Comparison of ENCODE assay signal across 1 cellular context in genomic region chr14:100899841-100900771, GRCh38.
TF ChIP-seq lines count a peak whose summit lies in the region.

No MANE protein-coding gene starts in this region.

TF ChIP-seq in HepG2, 621 proteins besides CTCF, POLR2A, EP300 and RAD21 (continued from another document and continues in another):
- TF ChIP-seq, protein P1, sequence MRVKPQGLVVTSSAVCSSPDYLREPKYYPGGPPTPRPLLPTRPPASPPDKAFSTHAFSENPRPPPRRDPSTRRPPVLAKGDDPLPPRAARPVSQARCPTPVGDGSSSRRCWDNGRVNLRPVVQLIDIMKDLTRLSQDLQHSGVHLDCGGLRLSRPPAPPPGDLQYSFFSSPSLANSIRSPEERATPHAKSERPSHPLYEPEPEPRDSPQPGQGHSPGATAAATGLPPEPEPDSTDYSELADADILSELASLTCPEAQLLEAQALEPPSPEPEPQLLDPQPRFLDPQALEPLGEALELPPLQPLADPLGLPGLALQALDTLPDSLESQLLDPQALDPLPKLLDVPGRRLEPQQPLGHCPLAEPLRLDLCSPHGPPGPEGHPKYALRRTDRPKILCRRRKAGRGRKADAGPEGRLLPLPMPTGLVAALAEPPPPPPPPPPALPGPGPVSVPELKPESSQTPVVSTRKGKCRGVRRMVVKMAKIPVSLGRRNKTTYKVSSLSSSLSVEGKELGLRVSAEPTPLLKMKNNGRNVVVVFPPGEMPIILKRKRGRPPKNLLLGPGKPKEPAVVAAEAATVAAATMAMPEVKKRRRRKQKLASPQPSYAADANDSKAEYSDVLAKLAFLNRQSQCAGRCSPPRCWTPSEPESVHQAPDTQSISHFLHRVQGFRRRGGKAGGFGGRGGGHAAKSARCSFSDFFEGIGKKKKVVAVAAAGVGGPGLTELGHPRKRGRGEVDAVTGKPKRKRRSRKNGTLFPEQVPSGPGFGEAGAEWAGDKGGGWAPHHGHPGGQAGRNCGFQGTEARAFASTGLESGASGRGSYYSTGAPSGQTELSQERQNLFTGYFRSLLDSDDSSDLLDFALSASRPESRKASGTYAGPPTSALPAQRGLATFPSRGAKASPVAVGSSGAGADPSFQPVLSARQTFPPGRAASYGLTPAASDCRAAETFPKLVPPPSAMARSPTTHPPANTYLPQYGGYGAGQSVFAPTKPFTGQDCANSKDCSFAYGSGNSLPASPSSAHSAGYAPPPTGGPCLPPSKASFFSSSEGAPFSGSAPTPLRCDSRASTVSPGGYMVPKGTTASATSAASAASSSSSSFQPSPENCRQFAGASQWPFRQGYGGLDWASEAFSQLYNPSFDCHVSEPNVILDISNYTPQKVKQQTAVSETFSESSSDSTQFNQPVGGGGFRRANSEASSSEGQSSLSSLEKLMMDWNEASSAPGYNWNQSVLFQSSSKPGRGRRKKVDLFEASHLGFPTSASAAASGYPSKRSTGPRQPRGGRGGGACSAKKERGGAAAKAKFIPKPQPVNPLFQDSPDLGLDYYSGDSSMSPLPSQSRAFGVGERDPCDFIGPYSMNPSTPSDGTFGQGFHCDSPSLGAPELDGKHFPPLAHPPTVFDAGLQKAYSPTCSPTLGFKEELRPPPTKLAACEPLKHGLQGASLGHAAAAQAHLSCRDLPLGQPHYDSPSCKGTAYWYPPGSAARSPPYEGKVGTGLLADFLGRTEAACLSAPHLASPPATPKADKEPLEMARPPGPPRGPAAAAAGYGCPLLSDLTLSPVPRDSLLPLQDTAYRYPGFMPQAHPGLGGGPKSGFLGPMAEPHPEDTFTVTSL (CRISPR knock-in tag; IDR thresholded peaks at IDR 0.05; ENCODE audit: borderline replicate concordance), result peak; percentile 64; the same call in 1 of the 2 replicates
- TF ChIP-seq RFX3 (CRISPR knock-in tag; IDR thresholded peaks at IDR 0.05) (no peak), ZBTB26 (CRISPR knock-in tag; IDR thresholded peaks at IDR 0.05; ENCODE audit: borderline replicate concordance) (no peak), ZNF557 (CRISPR knock-in tag; IDR thresholded peaks at IDR 0.05) (no peak), TCF12 (IDR thresholded peaks at IDR 0.05) (no peak), TCF12 (CRISPR knock-in tag; IDR thresholded peaks at IDR 0.05) (no peak), NFE2L1 (CRISPR knock-in tag; IDR thresholded peaks at IDR 0.05; ENCODE audit: borderline replicate concordance) (no peak), MED8 (CRISPR knock-in tag; IDR thresholded peaks at IDR 0.05; ENCODE audit: insufficient replicate concordance) (no peak), MXI1 (IDR thresholded peaks at IDR 0.05; ENCODE audit: borderline replicate concordance, low read depth, low read length) (no peak), KLF6 (CRISPR knock-in tag; IDR thresholded peaks at IDR 0.05) (no peak), MNT (IDR thresholded peaks at IDR 0.05) (no peak), ZNF17 (CRISPR knock-in tag; IDR thresholded peaks at IDR 0.05) (no peak), GTF2F1 (IDR thresholded peaks at IDR 0.05; ENCODE audit: low read length) (no peak), ZNF460 (CRISPR knock-in tag; IDR thresholded peaks at IDR 0.05; ENCODE audit: borderline replicate concordance) (no peak; the same call in 1 of the 2 replicates), GATA4 (IDR thresholded peaks at IDR 0.05; ENCODE audit: borderline replicate concordance, low read depth) (no peak), HDAC1 (CRISPR knock-in tag; IDR thresholded peaks at IDR 0.05) (peak; percentile 72; the same call in 1 of the 2 replicates), ZBTB4 (CRISPR knock-in tag; IDR thresholded peaks at IDR 0.05; ENCODE audit: borderline replicate concordance) (no peak), SUZ12 (IDR thresholded peaks at IDR 0.05; ENCODE audit: low read depth, low read length) (no peak), ZNF691 (CRISPR knock-in tag; IDR thresholded peaks at IDR 0.05; ENCODE audit: borderline replicate concordance, low read depth) (no peak; the same call in 1 of the 2 replicates), TEAD3 (CRISPR knock-in tag; optimal IDR thresholded peaks at IDR 0.05; ENCODE audit: borderline replicate concordance) (peak; percentile 23), ARHGAP35 (CRISPR knock-in tag; IDR thresholded peaks at IDR 0.05; ENCODE audit: borderline replicate concordance) (0 out of 2 replicates have a peak, but pooled peaks have one; percentile 66), POLR2G (IDR thresholded peaks at IDR 0.05; ENCODE audit: low read depth, low read length) (no peak; the same call in 1 of the 2 replicates), KLF16 (CRISPR knock-in tag; IDR thresholded peaks at IDR 0.05) (no peak), ZBTB34 (CRISPR knock-in tag; IDR thresholded peaks at IDR 0.05) (no peak), HOXA3 (CRISPR knock-in tag; IDR thresholded peaks at IDR 0.05) (peak; percentile 67), GMEB2 (CRISPR knock-in tag; IDR thresholded peaks at IDR 0.05; ENCODE audit: low read depth) (no peak), ZNF780A (CRISPR knock-in tag; IDR thresholded peaks at IDR 0.05) (no peak), PITX1 (CRISPR knock-in tag; IDR thresholded peaks at IDR 0.05) (peak; percentile 48; the same call in 1 of the 2 replicates), ZFP37 (CRISPR knock-in tag; IDR thresholded peaks at IDR 0.05; ENCODE audit: borderline replicate concordance) (no peak), CBX1 (IDR thresholded peaks at IDR 0.05; ENCODE audit: low read depth) (no peak), SCMH1 (CRISPR knock-in tag; IDR thresholded peaks at IDR 0.05; ENCODE audit: borderline replicate concordance) (no peak), ZFP36L2 (CRISPR knock-in tag; IDR thresholded peaks at IDR 0.05) (no peak), NFE2L2 (IDR thresholded peaks at IDR 0.05; ENCODE audit: low read length) (peak; percentile 54; the same call in 1 of the 2 replicates)
- TF ChIP-seq, protein P2, sequence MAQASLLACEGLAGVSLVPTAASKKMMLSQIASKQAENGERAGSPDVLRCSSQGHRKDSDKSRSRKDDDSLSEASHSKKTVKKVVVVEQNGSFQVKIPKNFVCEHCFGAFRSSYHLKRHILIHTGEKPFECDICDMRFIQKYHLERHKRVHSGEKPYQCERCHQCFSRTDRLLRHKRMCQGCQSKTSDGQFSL (CRISPR knock-in tag; IDR thresholded peaks at IDR 0.05), result no peak
- TF ChIP-seq, protein P3, sequence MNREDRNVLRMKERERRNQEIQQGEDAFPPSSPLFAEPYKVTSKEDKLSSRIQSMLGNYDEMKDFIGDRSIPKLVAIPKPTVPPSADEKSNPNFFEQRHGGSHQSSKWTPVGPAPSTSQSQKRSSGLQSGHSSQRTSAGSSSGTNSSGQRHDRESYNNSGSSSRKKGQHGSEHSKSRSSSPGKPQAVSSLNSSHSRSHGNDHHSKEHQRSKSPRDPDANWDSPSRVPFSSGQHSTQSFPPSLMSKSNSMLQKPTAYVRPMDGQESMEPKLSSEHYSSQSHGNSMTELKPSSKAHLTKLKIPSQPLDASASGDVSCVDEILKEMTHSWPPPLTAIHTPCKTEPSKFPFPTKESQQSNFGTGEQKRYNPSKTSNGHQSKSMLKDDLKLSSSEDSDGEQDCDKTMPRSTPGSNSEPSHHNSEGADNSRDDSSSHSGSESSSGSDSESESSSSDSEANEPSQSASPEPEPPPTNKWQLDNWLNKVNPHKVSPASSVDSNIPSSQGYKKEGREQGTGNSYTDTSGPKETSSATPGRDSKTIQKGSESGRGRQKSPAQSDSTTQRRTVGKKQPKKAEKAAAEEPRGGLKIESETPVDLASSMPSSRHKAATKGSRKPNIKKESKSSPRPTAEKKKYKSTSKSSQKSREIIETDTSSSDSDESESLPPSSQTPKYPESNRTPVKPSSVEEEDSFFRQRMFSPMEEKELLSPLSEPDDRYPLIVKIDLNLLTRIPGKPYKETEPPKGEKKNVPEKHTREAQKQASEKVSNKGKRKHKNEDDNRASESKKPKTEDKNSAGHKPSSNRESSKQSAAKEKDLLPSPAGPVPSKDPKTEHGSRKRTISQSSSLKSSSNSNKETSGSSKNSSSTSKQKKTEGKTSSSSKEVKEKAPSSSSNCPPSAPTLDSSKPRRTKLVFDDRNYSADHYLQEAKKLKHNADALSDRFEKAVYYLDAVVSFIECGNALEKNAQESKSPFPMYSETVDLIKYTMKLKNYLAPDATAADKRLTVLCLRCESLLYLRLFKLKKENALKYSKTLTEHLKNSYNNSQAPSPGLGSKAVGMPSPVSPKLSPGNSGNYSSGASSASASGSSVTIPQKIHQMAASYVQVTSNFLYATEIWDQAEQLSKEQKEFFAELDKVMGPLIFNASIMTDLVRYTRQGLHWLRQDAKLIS (CRISPR knock-in tag; IDR thresholded peaks at IDR 0.05), result 0 out of 2 replicates have a peak, but pooled peaks have one; percentile 44
- TF ChIP-seq, protein P4, sequence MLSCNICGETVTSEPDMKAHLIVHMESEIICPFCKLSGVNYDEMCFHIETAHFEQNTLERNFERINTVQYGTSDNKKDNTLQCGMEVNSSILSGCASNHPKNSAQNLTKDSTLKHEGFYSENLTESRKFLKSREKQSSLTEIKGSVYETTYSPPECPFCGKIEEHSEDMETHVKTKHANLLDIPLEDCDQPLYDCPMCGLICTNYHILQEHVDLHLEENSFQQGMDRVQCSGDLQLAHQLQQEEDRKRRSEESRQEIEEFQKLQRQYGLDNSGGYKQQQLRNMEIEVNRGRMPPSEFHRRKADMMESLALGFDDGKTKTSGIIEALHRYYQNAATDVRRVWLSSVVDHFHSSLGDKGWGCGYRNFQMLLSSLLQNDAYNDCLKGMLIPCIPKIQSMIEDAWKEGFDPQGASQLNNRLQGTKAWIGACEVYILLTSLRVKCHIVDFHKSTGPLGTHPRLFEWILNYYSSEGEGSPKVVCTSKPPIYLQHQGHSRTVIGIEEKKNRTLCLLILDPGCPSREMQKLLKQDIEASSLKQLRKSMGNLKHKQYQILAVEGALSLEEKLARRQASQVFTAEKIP (CRISPR knock-in tag; IDR thresholded peaks at IDR 0.05; ENCODE audit: borderline replicate concordance), result no peak
